7 cellular contexts compared by ENCODE assay signal in the genomic region with DNA sequence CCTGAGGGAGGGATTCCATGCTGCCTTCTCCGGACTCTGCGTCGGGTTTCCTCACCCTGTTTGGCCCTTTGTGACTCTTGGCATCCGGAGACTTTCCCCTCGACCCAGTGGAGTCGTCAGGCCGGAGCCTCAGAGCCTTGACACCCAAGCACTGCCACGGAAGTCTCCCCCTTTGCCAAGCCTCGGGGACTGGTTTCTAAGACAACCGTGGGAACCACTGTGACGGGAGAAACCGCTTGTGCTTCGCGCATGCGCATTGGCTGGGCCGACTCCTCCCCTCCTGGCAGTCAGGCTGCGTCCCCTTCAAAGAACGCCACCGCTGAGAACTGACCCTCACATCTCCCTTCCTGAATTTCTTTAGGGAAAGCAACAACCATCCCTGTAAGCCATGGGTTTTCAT.
DNase-seq lines count a peak whose midpoint lies in the region; ATAC-seq and TF ChIP-seq lines count a peak whose summit lies in the region.
"Not testable (repeated sequence)": the region's sequence is repeated elsewhere in the genome, so short reads cannot be mapped to it uniquely, and the experiment has no call there.

No MANE protein-coding gene starts in this region.

- H3K4me1 Mint-ChIP-seq in T-helper 17 cell (peaks cover 10% of the 10 kb centered on the region), natural killer cell (peaks cover 9 to 19% of the 10 kb centered on the region in 2 donors)

- intact Hi-C loops in left cardiac atrium (cut with DNase I); natural killer cell (cut with micrococcal nuclease): not testable (repeated sequence)

- H3K27me3 Mint-ChIP-seq in T-helper 17 cell; natural killer cell (ENCODE audit: low read depth in 2 of 2): not testable (repeated sequence)

- not testable (repeated sequence) for H3K9me3 Mint-ChIP-seq in natural killer cell

- not testable (repeated sequence) for H3K9me3 ChIP-seq in T-helper 17 cell (ENCODE audit: control insufficient read depth, low read length, poor library complexity, severe bottlenecking)

- ATAC-seq in GM18517 (IDR thresholded peaks at IDR 0.05; ENCODE audit: unreplicated experiment) (peak; percentile 73), natural killer cell (peak in 2 of 3 donors; percentile 34 to 49)
- not testable (repeated sequence) for ATAC-seq in T-helper 17 cell, left cardiac atrium

- not testable (repeated sequence) for TF ChIP-seq CTCF in natural killer cell (IDR thresholded peaks at IDR 0.05)

- DNase-seq in T-helper 17 cell, result not testable (repeated sequence)
- DNase-seq in activated T-cell treated with anti-CD3 and anti-CD28 coated beads, Interleukin-2, amount 50 U/mL, for 48 hours, result peak; percentile 31 to 34
- DNase-seq in dermis blood vessel endothelial cell (peak; percentile 18), left cardiac atrium (peak; percentile 39), natural killer cell (peak; percentile 47)
- peak; percentile 6 to 21 for DNase-seq in stimulated activated CD4-positive, alpha-beta T cell treated with anti-CD3 and anti-CD28 coated beads, Interleukin-4, amount 100 ng/mL, for 4 hours

- H3K36me3 Mint-ChIP-seq in T-helper 17 cell (ENCODE audit: low read depth); natural killer cell: not testable (repeated sequence)

- peak overlapping the region; percentile 58 for H3K4me3 Mint-ChIP-seq in T-helper 17 cell
- H3K4me3 Mint-ChIP-seq in natural killer cell, result not testable (repeated sequence)

- not testable (repeated sequence) for H3K27ac Mint-ChIP-seq in T-helper 17 cell
- peak overlapping the region in 1 of 2 donors; percentile 65 for H3K27ac Mint-ChIP-seq in natural killer cell
